Comparison of ENCODE assay signal across 19 cellular contexts in genomic region chr16:8888951-8889892, GRCh38. TPM values are rescaled to one million over a fixed set of nuclear protein-coding genes. Genes with fewer than 3 reads are reported as not detected.
"Had no signal": no experiment of that assay in that cellular context is flagged by ENCODE, and none has a peak within 500 bp of the region (broad histone marks: within the 10 kb centered on the region; RNA-seq: fewer than 3 reads in every experiment).

No MANE protein-coding gene starts in this region.

- H3K27me3 ChIP-seq: neural progenitor cell, upper lobe of left lung had no signal

- ATAC-seq: activated CD4-positive, CD25-positive, alpha-beta regulatory T cell treated with anti-CD3 and anti-CD28 coated beads, Interleukin-2, amount 50 U/mL, for 24 hours; activated T-cell treated with anti-CD3 and anti-CD28 coated beads, Interleukin-2, amount 50 U/mL, for 72 hours had no signal

- H3K27ac Mint-ChIP-seq: activated naive CD8-positive, alpha-beta T cell treated with anti-CD3 and anti-CD28 coated beads, Interleukin-2, amount 10 ng/mL, durations not matched to agents 7 days and 5 days; activated T-cell treated with anti-CD3 and anti-CD28 coated beads, Interleukin-2, amount 50 U/mL, for 72 hours; mesothelial cell of epicardium; neural progenitor cell; T-helper 2 cell treated with Interferon-gamma antibody and Interleukin-4, amounts not matched to agents 5 μg/mL and 100 μg/mL, for 36 hours had no signal

- DNase-seq: activated CD4-positive, alpha-beta T cell treated with anti-CD3 and anti-CD28 coated beads, Interleukin-2, amount 50 U/mL, for 48 hours; activated gamma-delta T cell treated with Interleukin-2 at 50 U/mL for 16 hours; activated naive CD8-positive, alpha-beta T cell treated with anti-CD3 and anti-CD28 coated beads, Interleukin-2, amount 10 ng/mL, durations not matched to agents 7 days and 5 days; activated T-cell treated with anti-CD3 and anti-CD28 coated beads, Interleukin-2, amount 50 U/mL, for 72 hours; foreskin melanocyte; stimulated activated naive CD4-positive, alpha-beta T cell treated with Interleukin-2 at 50 U/mL for 16 hours had no signal

- H3K9me3 ChIP-seq: heart left ventricle, upper lobe of left lung had no signal

- H3K4me1 ChIP-seq: parathyroid adenoma had no signal

- H3K4me3 ChIP-seq: heart left ventricle, neural progenitor cell, smooth muscle cell, upper lobe of left lung had no signal

- H3K36me3 ChIP-seq: neural progenitor cell had no signal

- H3K4me1 Mint-ChIP-seq: activated naive CD8-positive, alpha-beta T cell treated with anti-CD3 and anti-CD28 coated beads, Interleukin-2, amount 10 ng/mL, durations not matched to agents 7 days and 5 days; mesothelial cell of epicardium had no signal

- H3K27ac ChIP-seq: heart left ventricle, neural progenitor cell, parathyroid adenoma, upper lobe of left lung had no signal

- H3K9ac ChIP-seq: neural progenitor cell, parathyroid adenoma had no signal

- H3K9me3 Mint-ChIP-seq: activated naive CD8-positive, alpha-beta T cell treated with anti-CD3 and anti-CD28 coated beads, Interleukin-2, amount 10 ng/mL, durations not matched to agents 7 days and 5 days; activated T-cell treated with anti-CD3 and anti-CD28 coated beads, Interleukin-2, amount 50 U/mL, for 72 hours; mesothelial cell of epicardium; neural progenitor cell; T-helper 2 cell treated with Interferon-gamma antibody and Interleukin-4, amounts not matched to agents 5 μg/mL and 100 μg/mL, for 36 hours had no signal

- H3K4me3 Mint-ChIP-seq: activated naive CD8-positive, alpha-beta T cell treated with anti-CD3 and anti-CD28 coated beads, Interleukin-2, amount 10 ng/mL, durations not matched to agents 7 days and 5 days; activated T-cell treated with anti-CD3 and anti-CD28 coated beads, Interleukin-2, amount 50 U/mL, for 72 hours; mesothelial cell of epicardium; neural progenitor cell; T-helper 2 cell treated with Interferon-gamma antibody and Interleukin-4, amounts not matched to agents 5 μg/mL and 100 μg/mL, for 36 hours had no signal

RNA-seq across cellular contexts. Expression of gene LITAFD, which starts 7.1 kb away (rescaled TPM):
- total RNA-seq: activated naive CD8-positive, alpha-beta T cell treated with anti-CD3 and anti-CD28 coated beads, Interleukin-2, amount 10 ng/mL, durations not matched to agents 7 days and 5 days; activated T-cell treated with anti-CD3 and anti-CD28 coated beads, Interleukin-2, amount 50 U/mL, for 72 hours; bronchial epithelial cell; endothelial cell of umbilical vein; heart left ventricle; lower leg skin; mesothelial cell of epicardium; smooth muscle cell; temporal lobe; upper lobe of left lung had no signal
- polyA plus RNA-seq: endothelial cell of umbilical vein, heart left ventricle, keratinocyte, smooth muscle cell had no signal
